11 cellular contexts compared by ENCODE assay signal in genomic region chr12:104570174-104570907, GRCh38.
DNase-seq lines count a peak whose midpoint lies in the region; ATAC-seq and TF ChIP-seq lines count a peak whose summit lies in the region.
"Had no signal": no experiment of that assay in that cellular context is flagged by ENCODE, and none has a peak within 500 bp of the region (broad histone marks: within the 10 kb centered on the region; RNA-seq: fewer than 3 reads in every experiment).

No MANE protein-coding gene starts in this region.

- H3K36me3 ChIP-seq in BLaER1 treated with 17β-estradiol and CSF1 and Interleukin-3, amounts not matched to agents 10 nM and 100 nM, result peaks cover 0 to 13% (median 1%) of the 10 kb centered on the region in 11 experiments; a peak in 6 of 22 replicates
- no peaks in the 10 kb centered on the region for H3K36me3 ChIP-seq in prostate gland
- H3K36me3 ChIP-seq: uterus had no signal

- H2BK20ac ChIP-seq in H9 (ENCODE audit: low read depth, low read length, poor library complexity, severe bottlenecking), result no peak overlapping the region

- no peak overlapping the region for H4K5ac ChIP-seq in H9 (ENCODE audit: insufficient read length, low read depth, low read length)

- H2AFZ ChIP-seq in H9 (ENCODE audit: low read length), result no peak overlapping the region

- peak overlapping the region; percentile 33 to 84 (median 80); a peak in 21 of 22 replicates for H3K9ac ChIP-seq in BLaER1 treated with 17β-estradiol and CSF1 and Interleukin-3, amounts not matched to agents 10 nM and 100 nM
- no peak overlapping the region for H3K9ac ChIP-seq in H9 (ENCODE audit: extremely low read depth, insufficient read length, low read length)

- H3K36me3 Mint-ChIP-seq in activated T-helper 2 cell treated with anti-CD3 and anti-CD28 coated beads, Interferon-gamma antibody, Interleukin-2, Interleukin-4, amounts not matched to agents 10 μg/mL and 5 μg/mL and 100 μg/mL, durations not matched to agents 14 hours and 24 hours and 36 hours (ENCODE audit: low read depth), result peaks cover 64% of the 10 kb centered on the region
- peaks cover 0 to 5% (median 2%) of the 10 kb centered on the region in 3 experiments; a peak in 4 of 7 replicates for H3K36me3 Mint-ChIP-seq in H9 (ENCODE audit: insufficient read depth in 1 of 3, low read depth in 3 of 3)

- WGBS in prostate gland, result 69% methylated on average over 12 of the region's 12 CpGs
- no CpG with 5 or more reads among the region's 12 CpGs for WGBS in H9 (ENCODE audit: extremely low coverage, insufficient read length, low lambda C conversion rate)

- H3T11ph ChIP-seq in H9 (ENCODE audit: low read length), result no peak overlapping the region

- peaks cover 4% of the 10 kb centered on the region for H3K9me3 Mint-ChIP-seq in activated T-helper 2 cell treated with anti-CD3 and anti-CD28 coated beads, Interferon-gamma antibody, Interleukin-2, Interleukin-4, amounts not matched to agents 10 μg/mL and 5 μg/mL and 100 μg/mL, durations not matched to agents 14 hours and 24 hours and 36 hours
- H3K9me3 Mint-ChIP-seq in H9, result no peaks in the 10 kb centered on the region; a peak in 3 of 5 replicates

- ATAC-seq in GM19023 (IDR thresholded peaks at IDR 0.05; ENCODE audit: unreplicated experiment) (peak; percentile 6), HG03045 (IDR thresholded peaks at IDR 0.05; ENCODE audit: unreplicated experiment) (peak; percentile 18)

- no peak overlapping the region for H2BK5ac ChIP-seq in H9 (ENCODE audit: insufficient read length, low read length)

- peaks cover 63 to 76% (median 70%) of the 10 kb centered on the region in 10 experiments for H3K4me1 ChIP-seq in BLaER1 treated with 17β-estradiol and CSF1 and Interleukin-3, amounts not matched to agents 10 nM and 100 nM
- H3K4me1 ChIP-seq in prostate gland (replicated peaks) (no peaks in the 10 kb centered on the region), H9 (ENCODE audit: insufficient read depth, low read length) (no peaks in the 10 kb centered on the region)
- H3K4me1 ChIP-seq: Caco-2, uterus had no signal

- H2AK5ac ChIP-seq in H9 (ENCODE audit: insufficient read length, low read length), result no peak overlapping the region

- TF ChIP-seq CTCF in prostate gland (IDR thresholded peaks at IDR 0.05), result no peak
- TF ChIP-seq CTCF in H9 (conservative IDR thresholded peaks at IDR 0.05), result no peak

- no peak for DNase-seq in activated T-helper 2 cell treated with anti-CD3 and anti-CD28 coated beads, Interferon-gamma antibody, Interleukin-2, Interleukin-4, amounts not matched to agents 10 μg/mL and 5 μg/mL and 100 μg/mL, durations not matched to agents 14 hours and 24 hours and 36 hours (ENCODE audit: low spot score)
- DNase-seq in ureter (ENCODE audit: low spot score), result no peak
- DNase-seq in stimulated activated naive CD4-positive, alpha-beta T cell (lab: John Stamatoyannopoulos, UW), result no peak
- DNase-seq in prostate gland (ENCODE audit: low spot score), result no peak
- no peak for DNase-seq in H9
- DNase-seq: Caco-2, uterus had no signal

- no peak overlapping the region for H3K4ac ChIP-seq in H9 (ENCODE audit: low read depth, low read length)

- peaks cover 55% of the 10 kb centered on the region for H3K4me1 Mint-ChIP-seq in activated T-helper 2 cell treated with anti-CD3 and anti-CD28 coated beads, Interferon-gamma antibody, Interleukin-2, Interleukin-4, amounts not matched to agents 10 μg/mL and 5 μg/mL and 100 μg/mL, durations not matched to agents 14 hours and 24 hours and 36 hours (ENCODE audit: low read depth)
- peaks cover 0 to 5% of the 10 kb centered on the region in 2 experiments; a peak in 2 of 4 replicates for H3K4me1 Mint-ChIP-seq in H9

- no peak for TF ChIP-seq POLR2A in prostate gland (IDR thresholded peaks at IDR 0.05)

- intact Hi-C loops in activated T-helper 2 cell treated with anti-CD3 and anti-CD28 coated beads, Interferon-gamma antibody, Interleukin-2, Interleukin-4, amounts not matched to agents 10 μg/mL and 5 μg/mL and 100 μg/mL, durations not matched to agents 14 hours and 24 hours and 36 hours (cut with micrococcal nuclease), result no loop called here
- intact Hi-C loops in prostate gland (cut with DNase I), result no loop called here

- no peaks in the 10 kb centered on the region for H3K23me2 ChIP-seq in H9 (ENCODE audit: insufficient read length, low read depth, low read length, poor library complexity, severe bottlenecking)

- no peaks in the 10 kb centered on the region for H3K79me1 ChIP-seq in H9 (ENCODE audit: insufficient read depth, low read depth, low read length, poor library complexity, severe bottlenecking)

- H3K27me3 ChIP-seq in BLaER1 treated with 17β-estradiol and CSF1 and Interleukin-3, amounts not matched to agents 10 nM and 100 nM, result no peaks in the 10 kb centered on the region
- H3K27me3 ChIP-seq in prostate gland (replicated peaks; ENCODE audit: insufficient read depth), result no peaks in the 10 kb centered on the region
- no peaks in the 10 kb centered on the region for H3K27me3 ChIP-seq in H9 (ENCODE audit: insufficient read depth, low read length)
- H3K27me3 ChIP-seq: uterus had no signal

- H2BK120ac ChIP-seq in H9 (ENCODE audit: low read depth, low read length, poor library complexity, severe bottlenecking), result no peak overlapping the region

- peak overlapping the region in 10 of 11 experiments; percentile 60 to 96 (median 95); a peak in 21 of 22 replicates for H3K27ac ChIP-seq in BLaER1 treated with 17β-estradiol and CSF1 and Interleukin-3, amounts not matched to agents 10 nM and 100 nM
- H3K27ac ChIP-seq in prostate gland, result no peak overlapping the region
- no peak overlapping the region for H3K27ac ChIP-seq in H9 (ENCODE audit: insufficient read length, low read depth, low read length)
- H3K27ac ChIP-seq: coronary artery, uterus had no signal

- H3K14ac ChIP-seq in H9 (ENCODE audit: insufficient read depth, low read length), result no peak overlapping the region

- no peak overlapping the region for H4K91ac ChIP-seq in H9 (ENCODE audit: insufficient read length, low read depth, low read length)

- H3K9me3 ChIP-seq in BLaER1 treated with 17β-estradiol and CSF1 and Interleukin-3, amounts not matched to agents 10 nM and 100 nM (replicated peaks in 1 of 11), result peaks cover 0 to 6% (median 5%) of the 10 kb centered on the region in 11 experiments; a peak in 9 of 22 replicates
- H3K9me3 ChIP-seq in prostate gland, result no peaks in the 10 kb centered on the region
- no peaks in the 10 kb centered on the region for H3K9me3 ChIP-seq in H9 (ENCODE audit: control insufficient read depth, low read depth, low read length)
- H3K9me3 ChIP-seq: Caco-2, uterus had no signal

- no peak overlapping the region for H3K23ac ChIP-seq in H9 (ENCODE audit: insufficient read length, low read depth, low read length)

- H3K4me2 ChIP-seq in BLaER1 treated with 17β-estradiol and CSF1 and Interleukin-3, amounts not matched to agents 10 nM and 100 nM, result peak overlapping the region; percentile 76 to 95 (median 90)
- no peak overlapping the region for H3K4me2 ChIP-seq in H9 (ENCODE audit: insufficient read depth, insufficient read length, low read length)

- no peaks in the 10 kb centered on the region for H3K27me3 Mint-ChIP-seq in activated T-helper 2 cell treated with anti-CD3 and anti-CD28 coated beads, Interferon-gamma antibody, Interleukin-2, Interleukin-4, amounts not matched to agents 10 μg/mL and 5 μg/mL and 100 μg/mL, durations not matched to agents 14 hours and 24 hours and 36 hours (ENCODE audit: low read depth)
- 0 out of 2 replicates have a peak, but pooled peaks cover 2% of the 10 kb centered on the region for H3K27me3 Mint-ChIP-seq in H9 (ENCODE audit: low read depth)

- H3K4me3 ChIP-seq in BLaER1 treated with 17β-estradiol and CSF1 and Interleukin-3, amounts not matched to agents 10 nM and 100 nM, result peak overlapping the region in 8 of 10 experiments; percentile 24 to 58 (median 41); a peak in 14 of 20 replicates
- no peak overlapping the region for H3K4me3 ChIP-seq in prostate gland
- H3K4me3 ChIP-seq: coronary artery, uterus had no signal

- peak overlapping the region; percentile 71 for H3K27ac Mint-ChIP-seq in activated T-helper 2 cell treated with anti-CD3 and anti-CD28 coated beads, Interferon-gamma antibody, Interleukin-2, Interleukin-4, amounts not matched to agents 10 μg/mL and 5 μg/mL and 100 μg/mL, durations not matched to agents 14 hours and 24 hours and 36 hours
- H3K27ac Mint-ChIP-seq in H9, result no peak overlapping the region

- H3K4me3 Mint-ChIP-seq in activated T-helper 2 cell treated with anti-CD3 and anti-CD28 coated beads, Interferon-gamma antibody, Interleukin-2, Interleukin-4, amounts not matched to agents 10 μg/mL and 5 μg/mL and 100 μg/mL, durations not matched to agents 14 hours and 24 hours and 36 hours (ENCODE audit: low read depth), result peak overlapping the region; percentile 61
- no peak overlapping the region for H3K4me3 Mint-ChIP-seq in H9

- H4K8ac ChIP-seq in H9 (replicated peaks; ENCODE audit: insufficient read length, low read depth, low read length), result no peak overlapping the region

- H3K56ac ChIP-seq in H9 (ENCODE audit: insufficient read length, low read depth, low read length), result no peak overlapping the region

- H4K20me1 ChIP-seq in BLaER1 treated with 17β-estradiol and CSF1 and Interleukin-3, amounts not matched to agents 10 nM and 100 nM, result peaks cover 0 to 49% (median 5%) of the 10 kb centered on the region in 11 experiments; a peak in 9 of 22 replicates
- no peaks in the 10 kb centered on the region for H4K20me1 ChIP-seq in H9 (ENCODE audit: control insufficient read depth, insufficient read depth, insufficient read length)

- H2BK12ac ChIP-seq in H9 (ENCODE audit: insufficient read length, low read depth, low read length), result no peak overlapping the region

- H3K18ac ChIP-seq in H9 (ENCODE audit: insufficient read length, low read depth, low read length), result no peak overlapping the region

- no peaks in the 10 kb centered on the region for H3K79me2 ChIP-seq in H9 (ENCODE audit: insufficient read depth, low read length)

- H2BK15ac ChIP-seq in H9 (ENCODE audit: low read depth, low read length), result no peak overlapping the region

Comparison
In these comparisons a context has a peak if more than half of its experiments do, and no peak if none do; other contexts are left out.
1. H3K27ac ChIP-seq: peak in BLaER1 treated with 17β-estradiol and CSF1 and Interleukin-3, amounts not matched to agents 10 nM and 100 nM (10 of 11); none in prostate gland (0 of 2) and H9 (single experiment).
2. H3K4me3 ChIP-seq: peak in BLaER1 treated with 17β-estradiol and CSF1 and Interleukin-3, amounts not matched to agents 10 nM and 100 nM (8 of 10); none in prostate gland (0 of 2).